ENCODE assay signal across 8 cellular contexts in genomic region chr21:45074818-45075605, GRCh38. TPM values are rescaled to one million over a fixed set of nuclear protein-coding genes. Genes with fewer than 3 reads are reported as not detected.
DNase-seq lines count a peak whose midpoint lies in the region; ATAC-seq and TF ChIP-seq lines count a peak whose summit lies in the region.

No MANE protein-coding gene starts in this region.

- no peak for TF ChIP-seq CTCF in left lung (IDR thresholded peaks at IDR 0.05)

- H3K36me3 ChIP-seq in SJSA1 (peaks cover 14% of the 10 kb centered on the region), left lung (no peaks in the 10 kb centered on the region)

- H3K27me3 ChIP-seq in SJSA1 (replicated peaks) (no peaks in the 10 kb centered on the region), left lung (peaks cover 0 to 19% of the 10 kb centered on the region in 2 donors)

- H3K9me3 ChIP-seq in SJSA1 (replicated peaks): peaks cover 5% of the 10 kb centered on the region; the same call in 1 of the 2 replicates
- no peaks in the 10 kb centered on the region for H3K9me3 ChIP-seq in left lung

- peak overlapping the region; percentile 32 for H3K27ac Mint-ChIP-seq in stimulated activated memory B cell treated with anti-CD40 and anti-IgM and Interleukin-4, amounts not matched to agents 10 μg/mL and 1 μg/mL and 100 μg/mL, for 72 hours

- H3K4me3 ChIP-seq in SJSA1 (peak overlapping the region; percentile 100), left lung (peak overlapping the region; percentile 72 to 83)

- H3K4me1 Mint-ChIP-seq in stimulated activated memory B cell treated with anti-CD40 and anti-IgM and Interleukin-4, amounts not matched to agents 10 μg/mL and 1 μg/mL and 100 μg/mL, for 72 hours: peaks cover 45% of the 10 kb centered on the region

- H3K4me3 Mint-ChIP-seq in stimulated activated memory B cell treated with anti-CD40 and anti-IgM and Interleukin-4, amounts not matched to agents 10 μg/mL and 1 μg/mL and 100 μg/mL, for 72 hours: peak overlapping the region; percentile 85

- H3K27ac ChIP-seq in SJSA1 (no peak overlapping the region), left lung (peak overlapping the region; percentile 53 to 75)

- H3K36me3 Mint-ChIP-seq in stimulated activated memory B cell treated with anti-CD40 and anti-IgM and Interleukin-4, amounts not matched to agents 10 μg/mL and 1 μg/mL and 100 μg/mL, for 72 hours: peaks cover 13% of the 10 kb centered on the region

- peak; percentile 32 for ATAC-seq in HG02840 (IDR thresholded peaks at IDR 0.05; ENCODE audit: low FRiP score, unreplicated experiment)
- ATAC-seq in left lung: peak; percentile 21
- peak; percentile 46 for ATAC-seq in stimulated activated memory B cell treated with anti-CD40 and anti-IgM and Interleukin-4, amounts not matched to agents 10 μg/mL and 1 μg/mL and 100 μg/mL, for 72 hours

- intact Hi-C loops in left lung (cut with DNase I): no loop called here

- no peaks in the 10 kb centered on the region for H3K27me3 Mint-ChIP-seq in stimulated activated memory B cell treated with anti-CD40 and anti-IgM and Interleukin-4, amounts not matched to agents 10 μg/mL and 1 μg/mL and 100 μg/mL, for 72 hours

- no peaks in the 10 kb centered on the region for H3K9me3 Mint-ChIP-seq in stimulated activated memory B cell treated with anti-CD40 and anti-IgM and Interleukin-4, amounts not matched to agents 10 μg/mL and 1 μg/mL and 100 μg/mL, for 72 hours

- peaks cover 23% of the 10 kb centered on the region for H3K4me1 ChIP-seq in SJSA1 (replicated peaks)
- H3K4me1 ChIP-seq in left lung: peaks cover 14 to 50% of the 10 kb centered on the region in 2 donors

- DNase-seq in EL (peak; percentile 47), SJSA1 (ENCODE audit: low read depth in 1 of 2, low spot score in 2 of 2) (peak in 1 of 2 experiments; percentile 43), cerebellar cortex (ENCODE audit: low spot score) (peak; percentile 49), left lung (peak in 1 of 2 donors; percentile 84), AG20443 (ENCODE audit: low spot score) (no peak), DMS79 (lab: John Stamatoyannopoulos, UW) (no peak)

RNA-seq across cellular contexts. Expression of gene ADARB1, which starts 0.6 kb away (rescaled TPM):
- total RNA-seq in SJSA1 (2014; rRNA removed; shearing (Covaris generic)): 6.7 and 7.9 TPM in 2 replicates
- total RNA-seq in left lung: 10 to 100 TPM; 30.4 to 53.4 TPM

Comparison
In these comparisons a context has a peak if more than half of its experiments do, and no peak if none do; other contexts are left out.
1. DNase-seq: peak in EL (single experiment) and cerebellar cortex (single experiment); none in AG20443 (single experiment) and DMS79 (single experiment).
2. Peak in every context shown above with its lines, with median percentiles within 50 percentile points of each other: ATAC-seq.